ENCODE assay signal across 17 cellular contexts in the genomic region with DNA sequence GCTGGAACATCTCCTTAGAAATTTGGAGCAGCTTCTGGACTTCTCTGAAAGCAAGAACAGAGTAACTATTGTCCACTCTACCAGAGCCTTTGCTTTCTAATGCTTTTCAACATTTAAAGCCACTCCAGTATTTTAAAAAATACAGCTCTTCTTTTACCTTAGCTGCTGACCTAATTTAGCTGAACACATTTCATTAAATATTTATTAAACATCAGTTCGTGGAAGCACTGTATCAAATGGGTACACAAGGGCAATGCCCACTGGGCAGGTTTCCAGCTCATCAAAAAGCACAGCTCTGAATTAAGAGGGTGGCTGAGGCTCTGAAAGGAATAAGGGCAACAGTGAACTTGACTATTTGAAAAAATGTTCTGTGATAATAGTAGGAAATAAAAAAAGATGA.
A peak's percentile ranks its signal among the peaks of the same experiment; 100 is the strongest.
DNase-seq lines count a peak whose midpoint lies in the region; ATAC-seq lines count a peak whose summit lies in the region.
"Had no signal": no experiment of that assay in that cellular context is flagged by ENCODE, and none has a peak within 500 bp of the region (broad histone marks: within the 10 kb centered on the region; RNA-seq: fewer than 3 reads in every experiment).

No MANE protein-coding gene starts in this region.

- no peak overlapping the region for H3K27ac ChIP-seq in substantia nigra (ENCODE audit: low read depth, low read length, poor library complexity, severe bottlenecking)
- H3K27ac ChIP-seq: C4-2B, SJSA1 had no signal

- no peak for ATAC-seq in HG03039 (IDR thresholded peaks at IDR 0.05; ENCODE audit: unreplicated experiment)
- ATAC-seq in HG03460 (IDR thresholded peaks at IDR 0.05; ENCODE audit: unreplicated experiment): no peak
- no peak for ATAC-seq in HG02885 (IDR thresholded peaks at IDR 0.05; ENCODE audit: poor library complexity, unreplicated experiment)
- ATAC-seq: GM12878, Panc1 had no signal

- DNase-seq in DMS153 (lab: John Stamatoyannopoulos, UW) (peak; percentile 24), amygdala (lab: John Stamatoyannopoulos, UW) (peak in 31 of 56 donors; percentile 1 to 65 (median 12)), hypothalamus (lab: John Stamatoyannopoulos, UW) (peak in 29 of 51 donors; percentile 1 to 70 (median 32)), substantia nigra (lab: John Stamatoyannopoulos, UW) (peak in 30 of 49 donors; percentile 3 to 73 (median 26))
- DNase-seq: KG1, NCI-H1417 treated with DMSO at 0.1 percent for 48 hours, NCI-H187 treated with DMSO at 0.1 percent for 48 hours, NCI-H345, NCI-H524 treated with DMSO at 0.1 percent for 48 hours, SW 1271 had no signal
